Comparison of ENCODE assay signal across 20 cellular contexts in genomic region chr10:51744235-51744634, GRCh38.
DNase-seq lines count a peak whose midpoint lies in the region; ATAC-seq lines count a peak whose summit lies in the region.
"Had no signal": no experiment of that assay in that cellular context is flagged by ENCODE, and none has a peak within 500 bp of the region (broad histone marks: within the 10 kb centered on the region; RNA-seq: fewer than 3 reads in every experiment).

No MANE protein-coding gene starts in this region.

- no peaks in the 10 kb centered on the region for H3K36me3 ChIP-seq in muscle layer of colon (ENCODE audit: insufficient read depth, low read length)
- H3K36me3 ChIP-seq: BE2C had no signal

- DNase-seq in activated gamma-delta T cell treated with Interleukin-2 at 50 U/mL for 16 hours, result no peak
- DNase-seq: BE2C; CD8-positive, alpha-beta T cell; NCI-H1048; NCI-H1694; NCI-H2107; NCI-H226; NCI-H526 treated with DMSO at 0.1 percent for 48 hours; NK-92 treated with Interleukin-12 subunit alpha and Interleukin-12 subunit beta, amount 100 ng/mL, for 24 hours; OCI-M1; RPMI8226; T-helper 2 cell had no signal

- H3K9me3 ChIP-seq in muscle layer of colon (ENCODE audit: low read length), result no peaks in the 10 kb centered on the region
- H3K9me3 ChIP-seq: BE2C had no signal

- H3K4me1 ChIP-seq in muscle layer of colon (ENCODE audit: insufficient read depth, low read length), result peaks cover 13% of the 10 kb centered on the region
- H3K4me1 ChIP-seq: BE2C had no signal

- ATAC-seq in GM18511 (IDR thresholded peaks at IDR 0.05; ENCODE audit: unreplicated experiment) (peak; percentile 50), GM21360 (IDR thresholded peaks at IDR 0.05; ENCODE audit: unreplicated experiment) (peak; percentile 53), HG02798 (IDR thresholded peaks at IDR 0.05; ENCODE audit: poor library complexity, unreplicated experiment) (peak; percentile 36), HG03135 (IDR thresholded peaks at IDR 0.05; ENCODE audit: unreplicated experiment) (no peak), GM21619 (IDR thresholded peaks at IDR 0.05; ENCODE audit: unreplicated experiment) (no peak)
- ATAC-seq: CD8-positive, alpha-beta T cell; GM23338 had no signal

- no peaks in the 10 kb centered on the region for H3K27me3 ChIP-seq in muscle layer of colon (ENCODE audit: control insufficient read depth in 1 of 2, insufficient read depth in 2 of 2, low read length in 2 of 2)
- H3K27me3 ChIP-seq: BE2C had no signal

- H3K27ac ChIP-seq in muscle layer of colon (ENCODE audit: low read depth, low read length), result peak overlapping the region; percentile 23
- H3K27ac ChIP-seq: HL-60 had no signal

- no peak overlapping the region for H3K9ac ChIP-seq in muscle layer of colon (ENCODE audit: low read length)

- no peak overlapping the region for H3K4me3 ChIP-seq in muscle layer of colon (ENCODE audit: low read depth in 1 of 2, low read length in 2 of 2)
- H3K4me3 ChIP-seq: GM23338 had no signal

Comparison
In these comparisons a context has a peak if more than half of its experiments do, and no peak if none do; other contexts are left out.
1. ATAC-seq: peak in GM18511 (single experiment), GM21360 (single experiment) and HG02798 (single experiment); none in HG03135 (single experiment) and GM21619 (single experiment).